Comparison of ENCODE assay signal across 8 cellular contexts in genomic region chr22:43186272-43187170, GRCh38. TPM values are rescaled to one million over a fixed set of nuclear protein-coding genes. Genes with fewer than 3 reads are reported as not detected.
DNase-seq lines count a peak whose midpoint lies in the region; ATAC-seq, FAIRE-seq and TF ChIP-seq lines count a peak whose summit lies in the region.

TSS of gene TTLL12 (minus strand) at chr22:43187134. CDS start at chr22:43187069, 65 bp downstream.

- H3K79me2 ChIP-seq in keratinocyte (ENCODE audit: control insufficient read depth, insufficient read depth, low read length): peaks cover 29% of the 10 kb centered on the region

- no peaks in the 10 kb centered on the region for H3K9me3 Mint-ChIP-seq in CD8-positive, alpha-beta T cell

- H3K4me3 ChIP-seq in CD8-positive, alpha-beta T cell (ENCODE audit: low read depth, low read length): peak within 1 kb of the TSS; percentile 62
- H3K4me3 ChIP-seq in WI38 (ENCODE audit: low read depth, low read length) (peak within 1 kb of the TSS; percentile 74), keratinocyte (ENCODE audit: control insufficient read depth in 2 of 3, extremely low read depth in 1 of 3, insufficient read depth in 2 of 3, low read depth in 1 of 3, low read length in 3 of 3) (peak within 1 kb of the TSS; percentile 55 to 97 (median 97))

- H3K27ac Mint-ChIP-seq in CD8-positive, alpha-beta T cell: peak within 1 kb of the TSS; percentile 98

- dilution Hi-C loops in keratinocyte (cut with MboI; ENCODE audit: extremely low pct_ligation_motif_present, low sequenced_read_pairs): no loop called here

- TF ChIP-seq EP300 in Ishikawa (IDR thresholded peaks at IDR 0.05; ENCODE audit: borderline replicate concordance): no peak

- no peak for TF ChIP-seq CTCF in CD8-positive, alpha-beta T cell (IDR thresholded peaks at IDR 0.05)
- no peak for TF ChIP-seq CTCF in WI38 (IDR thresholded peaks at IDR 0.05; ENCODE audit: low read depth, low read length)
- TF ChIP-seq CTCF in keratinocyte (optimal IDR thresholded peaks at IDR 0.05 in 1 of 3, IDR thresholded peaks at IDR 0.05 in 1 of 3, conservative IDR thresholded peaks at IDR 0.05 in 1 of 3; ENCODE audit: extremely low read depth in 1 of 3, insufficient read depth in 2 of 3, low read length in 3 of 3): no peak

- peak; percentile 19 to 75 (median 55) for DNase-seq in CD8-positive, alpha-beta T cell
- peak; percentile 64 for DNase-seq in central memory CD4-positive, alpha-beta T cell
- DNase-seq in keratinocyte (ENCODE audit: low read depth, low spot score): no peak
- DNase-seq in stimulated activated CD4-positive, alpha-beta T cell treated with anti-CD3 and anti-CD28 coated beads, Interleukin-12 subunit alpha, Interleukin-12 subunit beta, amount 100 ng/mL, for 24 hours (ENCODE audit: low read depth in 2 of 2): peak; percentile 31 to 32
- DNase-seq in MV-4-11 (lab: John Stamatoyannopoulos, UW): no peak

- no peaks in the 10 kb centered on the region for H3K36me3 ChIP-seq in CD8-positive, alpha-beta T cell (ENCODE audit: insufficient read depth, low read length)
- peaks cover 2 to 11% of the 10 kb centered on the region in 2 experiments for H3K36me3 ChIP-seq in keratinocyte (ENCODE audit: control insufficient read depth in 2 of 2, extremely low read depth in 1 of 2, insufficient read depth in 2 of 2, low read length in 2 of 2)

- H3K27me3 ChIP-seq in CD8-positive, alpha-beta T cell (ENCODE audit: insufficient read depth, low read length): no peaks in the 10 kb centered on the region
- no peaks in the 10 kb centered on the region for H3K27me3 ChIP-seq in keratinocyte (ENCODE audit: control insufficient read depth, extremely low read depth, insufficient read depth, low read length)

- FAIRE-seq in keratinocyte (lab: Jason Lieb, UNC): no peak

- peak within 1 kb of the TSS; percentile 79 for H3K4me3 Mint-ChIP-seq in CD8-positive, alpha-beta T cell

- peak within 1 kb of the TSS; percentile 94 for H2AFZ ChIP-seq in keratinocyte (ENCODE audit: control insufficient read depth, low read length)

- intact Hi-C loops in CD8-positive, alpha-beta T cell (cut with DNase I, micrococcal nuclease): loop anchor here (1.0 to 10.0 kb wide), 11 partner anchors 34 to 1516 kb away; partner anchors contain the start of genes BIK (in 2 of the 2), MCAT (in 2 of the 2), ARFGAP3 (in 1 of the 2) and PACSIN2 (in 1 of the 2)

- peaks cover 3% of the 10 kb centered on the region for H3K36me3 Mint-ChIP-seq in CD8-positive, alpha-beta T cell

- CTCF ChIA-PET in CD8-positive, alpha-beta T cell (lab: Charles Lee): interaction anchor here (1.4 kb wide), 1 partner anchor 45 kb away, joined by 4 read pairs; no protein-coding TSS in a partner anchor

- peaks cover 3% of the 10 kb centered on the region for H3K9me1 ChIP-seq in keratinocyte (ENCODE audit: control insufficient read depth, extremely low read depth, insufficient read depth, low read length)

- no peaks in the 10 kb centered on the region for H3K27me3 Mint-ChIP-seq in CD8-positive, alpha-beta T cell (ENCODE audit: low read depth)

- peak; percentile 43 for ATAC-seq in CD8-positive, alpha-beta T cell
- ATAC-seq in GM19455 (IDR thresholded peaks at IDR 0.05; ENCODE audit: unreplicated experiment): peak; percentile 45

- POLR2A ChIA-PET in CD8-positive, alpha-beta T cell (lab: Charles Lee): interaction anchor here (0.7 to 1.6 kb wide), 9 partner anchors 14 to 571 kb away, joined by 3 to 7 read pairs (median 4); partner anchors contain the start of genes ARFGAP3, MCAT, POLDIP3 and TSPO

- H3K4me1 Mint-ChIP-seq in CD8-positive, alpha-beta T cell (ENCODE audit: low read depth): peaks cover 23% of the 10 kb centered on the region

- peak within 1 kb of the TSS; percentile 85 for H3K4me2 ChIP-seq in keratinocyte (ENCODE audit: control insufficient read depth, extremely low read depth, insufficient read depth, low read depth, low read length)

- no peaks in the 10 kb centered on the region for H3K9me3 ChIP-seq in CD8-positive, alpha-beta T cell (ENCODE audit: low read length)
- H3K9me3 ChIP-seq in keratinocyte (ENCODE audit: control insufficient read depth, low read depth, low read length): no peaks in the 10 kb centered on the region

- peak within 1 kb of the TSS; percentile 90 for H3K9ac ChIP-seq in keratinocyte (ENCODE audit: control insufficient read depth, extremely low read depth, insufficient read depth, low read length)

- TF ChIP-seq RAD21 in Ishikawa (IDR thresholded peaks at IDR 0.05; ENCODE audit: low read depth): no peak

- peaks cover 11% of the 10 kb centered on the region for H4K20me1 ChIP-seq in keratinocyte (ENCODE audit: control insufficient read depth, extremely low read depth, insufficient read depth, low read length)

- peaks cover 16% of the 10 kb centered on the region for H3K4me1 ChIP-seq in CD8-positive, alpha-beta T cell (ENCODE audit: insufficient read depth, low read length)
- peaks cover 27% of the 10 kb centered on the region for H3K4me1 ChIP-seq in keratinocyte (ENCODE audit: control insufficient read depth, extremely low read depth, insufficient read depth, low read length)

- H3K27ac ChIP-seq in CD8-positive, alpha-beta T cell (ENCODE audit: low read depth, low read length): peak within 1 kb of the TSS; percentile 84
- H3K27ac ChIP-seq in keratinocyte (ENCODE audit: control insufficient read depth, insufficient read depth, low read length): peak within 1 kb of the TSS; percentile 91

TF ChIP-seq in Ishikawa, 13 proteins besides CTCF, POLR2A, EP300 and RAD21:
- no peak for TF ChIP-seq CEBPB (IDR thresholded peaks at IDR 0.05)
- TF ChIP-seq TAF1 (IDR thresholded peaks at IDR 0.05; ENCODE audit: low read depth): peak; percentile 29; the same call in 1 of the 2 replicates
- peak; percentile 69 for TF ChIP-seq YY1 (IDR thresholded peaks at IDR 0.05; ENCODE audit: low read depth)
- TF ChIP-seq EGR1 (IDR thresholded peaks at IDR 0.05): no peak
- TF ChIP-seq MAX (IDR thresholded peaks at IDR 0.05): peak; percentile 86

RNA-seq across cellular contexts. Expression of gene TTLL12, which starts in this region (rescaled TPM):
- total RNA-seq in CD8-positive, alpha-beta T cell: 1 to 10 TPM; 5.4 to 6.0 TPM
- polyA plus RNA-seq in keratinocyte: 22.1 to 30.4 TPM (median 28.0 TPM) in 3 replicates
- 7.7 TPM for polyA plus RNA-seq in keratinocyte (2011; ENCODE audit: low read depth)
- polyA plus RNA-seq in keratinocyte (2011; cell fraction: cytosol; rRNA removed): 23.0 and 39.6 TPM in 2 replicates
- polyA plus RNA-seq in keratinocyte (2011; cell fraction: nucleus; rRNA removed): 26.5 and 38.5 TPM in 2 replicates
- polyA plus RNA-seq in keratinocyte (2012; ENCODE audit: low replicate concordance): 30.2 and 46.8 TPM in 2 replicates
- 48.8 to 114 TPM (median 49.9 TPM) in 3 replicates for polyA minus RNA-seq in keratinocyte
- polyA minus RNA-seq in keratinocyte (2011; cell fraction: cytosol; rRNA and poly(A)+ RNA removed): 42.0 TPM
- polyA minus RNA-seq in keratinocyte (2011; cell fraction: nucleus; rRNA and poly(A)+ RNA removed): 18.8 and 19.5 TPM in 2 replicates

Comparison
In these comparisons a context has a peak if more than half of its experiments do, and no peak if none do; other contexts are left out.
1. DNase-seq: peak in CD8-positive, alpha-beta T cell (7 of 7), central memory CD4-positive, alpha-beta T cell (single experiment) and stimulated activated CD4-positive, alpha-beta T cell treated with anti-CD3 and anti-CD28 coated beads, Interleukin-12 subunit alpha, Interleukin-12 subunit beta, amount 100 ng/mL, for 24 hours (2 of 2); none in keratinocyte (single experiment) and MV-4-11 (single experiment).
2. Peak in every context shown above with its lines, with median percentiles within 50 percentile points of each other: H3K4me3 ChIP-seq.